ENCODE assay signal across 1 cellular context in the genomic region with DNA sequence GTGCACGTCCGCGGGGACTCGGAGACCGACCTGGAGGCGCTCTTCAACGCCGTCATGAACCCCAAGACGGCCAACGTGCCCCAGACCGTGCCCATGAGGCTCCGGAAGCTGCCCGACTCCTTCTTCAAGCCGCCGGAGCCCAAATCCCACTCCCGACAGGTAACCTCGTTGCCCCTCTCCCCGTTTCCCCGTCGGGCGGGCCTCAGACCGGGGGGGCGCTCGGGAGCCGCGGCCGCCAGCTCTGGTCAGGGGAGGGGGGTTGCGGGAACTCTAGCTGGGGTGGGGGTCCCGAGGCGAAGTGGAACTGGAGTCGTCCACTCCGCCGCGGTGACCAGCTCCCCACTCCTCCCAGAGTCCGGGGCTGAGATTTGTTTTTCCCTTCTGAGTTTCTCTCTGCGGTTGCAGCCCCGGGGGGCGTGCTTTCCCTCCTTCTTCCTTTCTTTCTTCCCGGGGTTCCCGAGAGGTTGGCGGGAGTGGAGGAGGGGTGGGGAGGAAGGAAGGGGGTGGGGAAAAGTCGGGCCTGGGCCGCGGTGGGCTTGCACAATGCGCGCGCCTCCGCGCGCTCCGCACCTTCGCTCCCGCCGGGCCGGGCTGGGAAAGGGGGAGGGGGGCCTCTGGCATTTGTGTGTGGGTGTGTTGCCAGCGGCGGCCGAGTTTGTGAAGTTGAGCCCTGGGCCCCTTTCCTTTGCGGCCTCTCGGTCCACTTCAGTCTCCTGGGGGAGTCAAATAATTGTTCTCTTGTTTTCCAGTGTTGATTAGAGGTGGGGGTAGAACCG.
TF ChIP-seq lines count a peak whose summit lies in the region.

No MANE protein-coding gene starts in this region.

TF ChIP-seq in WTC11, 78 proteins besides CTCF, POLR2A, EP300 and RAD21 (continued from another document):
- TF ChIP-seq, protein P1, sequence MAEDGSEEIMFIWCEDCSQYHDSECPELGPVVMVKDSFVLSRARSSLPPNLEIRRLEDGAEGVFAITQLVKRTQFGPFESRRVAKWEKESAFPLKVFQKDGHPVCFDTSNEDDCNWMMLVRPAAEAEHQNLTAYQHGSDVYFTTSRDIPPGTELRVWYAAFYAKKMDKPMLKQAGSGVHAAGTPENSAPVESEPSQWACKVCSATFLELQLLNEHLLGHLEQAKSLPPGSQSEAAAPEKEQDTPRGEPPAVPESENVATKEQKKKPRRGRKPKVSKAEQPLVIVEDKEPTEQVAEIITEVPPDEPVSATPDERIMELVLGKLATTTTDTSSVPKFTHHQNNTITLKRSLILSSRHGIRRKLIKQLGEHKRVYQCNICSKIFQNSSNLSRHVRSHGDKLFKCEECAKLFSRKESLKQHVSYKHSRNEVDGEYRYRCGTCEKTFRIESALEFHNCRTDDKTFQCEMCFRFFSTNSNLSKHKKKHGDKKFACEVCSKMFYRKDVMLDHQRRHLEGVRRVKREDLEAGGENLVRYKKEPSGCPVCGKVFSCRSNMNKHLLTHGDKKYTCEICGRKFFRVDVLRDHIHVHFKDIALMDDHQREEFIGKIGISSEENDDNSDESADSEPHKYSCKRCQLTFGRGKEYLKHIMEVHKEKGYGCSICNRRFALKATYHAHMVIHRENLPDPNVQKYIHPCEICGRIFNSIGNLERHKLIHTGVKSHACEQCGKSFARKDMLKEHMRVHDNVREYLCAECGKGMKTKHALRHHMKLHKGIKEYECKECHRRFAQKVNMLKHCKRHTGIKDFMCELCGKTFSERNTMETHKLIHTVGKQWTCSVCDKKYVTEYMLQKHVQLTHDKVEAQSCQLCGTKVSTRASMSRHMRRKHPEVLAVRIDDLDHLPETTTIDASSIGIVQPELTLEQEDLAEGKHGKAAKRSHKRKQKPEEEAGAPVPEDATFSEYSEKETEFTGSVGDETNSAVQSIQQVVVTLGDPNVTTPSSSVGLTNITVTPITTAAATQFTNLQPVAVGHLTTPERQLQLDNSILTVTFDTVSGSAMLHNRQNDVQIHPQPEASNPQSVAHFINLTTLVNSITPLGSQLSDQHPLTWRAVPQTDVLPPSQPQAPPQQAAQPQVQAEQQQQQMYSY (CRISPR knock-in tag; IDR thresholded peaks at IDR 0.05) = peak; percentile 59
- 0 out of 2 replicates have a peak, but pooled peaks have one; percentile 8 for TF ChIP-seq ZNF317 (CRISPR knock-in tag; IDR thresholded peaks at IDR 0.05; ENCODE audit: borderline replicate concordance, low read depth)
- no peak for TF ChIP-seq TP53 (CRISPR knock-in tag; IDR thresholded peaks at IDR 0.05)
- TF ChIP-seq, protein P2, sequence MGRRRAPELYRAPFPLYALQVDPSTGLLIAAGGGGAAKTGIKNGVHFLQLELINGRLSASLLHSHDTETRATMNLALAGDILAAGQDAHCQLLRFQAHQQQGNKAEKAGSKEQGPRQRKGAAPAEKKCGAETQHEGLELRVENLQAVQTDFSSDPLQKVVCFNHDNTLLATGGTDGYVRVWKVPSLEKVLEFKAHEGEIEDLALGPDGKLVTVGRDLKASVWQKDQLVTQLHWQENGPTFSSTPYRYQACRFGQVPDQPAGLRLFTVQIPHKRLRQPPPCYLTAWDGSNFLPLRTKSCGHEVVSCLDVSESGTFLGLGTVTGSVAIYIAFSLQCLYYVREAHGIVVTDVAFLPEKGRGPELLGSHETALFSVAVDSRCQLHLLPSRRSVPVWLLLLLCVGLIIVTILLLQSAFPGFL (CRISPR knock-in tag; IDR thresholded peaks at IDR 0.05; ENCODE audit: borderline replicate concordance) = no peak
- TF ChIP-seq, protein P3, sequence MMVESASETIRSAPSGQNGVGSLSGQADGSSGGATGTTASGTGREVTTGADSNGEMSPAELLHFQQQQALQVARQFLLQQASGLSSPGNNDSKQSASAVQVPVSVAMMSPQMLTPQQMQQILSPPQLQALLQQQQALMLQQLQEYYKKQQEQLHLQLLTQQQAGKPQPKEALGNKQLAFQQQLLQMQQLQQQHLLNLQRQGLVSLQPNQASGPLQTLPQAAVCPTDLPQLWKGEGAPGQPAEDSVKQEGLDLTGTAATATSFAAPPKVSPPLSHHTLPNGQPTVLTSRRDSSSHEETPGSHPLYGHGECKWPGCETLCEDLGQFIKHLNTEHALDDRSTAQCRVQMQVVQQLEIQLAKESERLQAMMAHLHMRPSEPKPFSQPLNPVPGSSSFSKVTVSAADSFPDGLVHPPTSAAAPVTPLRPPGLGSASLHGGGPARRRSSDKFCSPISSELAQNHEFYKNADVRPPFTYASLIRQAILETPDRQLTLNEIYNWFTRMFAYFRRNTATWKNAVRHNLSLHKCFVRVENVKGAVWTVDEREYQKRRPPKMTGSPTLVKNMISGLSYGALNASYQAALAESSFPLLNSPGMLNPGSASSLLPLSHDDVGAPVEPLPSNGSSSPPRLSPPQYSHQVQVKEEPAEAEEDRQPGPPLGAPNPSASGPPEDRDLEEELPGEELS (CRISPR knock-in tag; IDR thresholded peaks at IDR 0.05) = 0 out of 2 replicates have a peak, but pooled peaks have one; percentile 41
- TF ChIP-seq CREM (CRISPR knock-in tag; IDR thresholded peaks at IDR 0.05) = 0 out of 2 replicates have a peak, but pooled peaks have one; percentile 9
- TF ChIP-seq, protein P4, sequence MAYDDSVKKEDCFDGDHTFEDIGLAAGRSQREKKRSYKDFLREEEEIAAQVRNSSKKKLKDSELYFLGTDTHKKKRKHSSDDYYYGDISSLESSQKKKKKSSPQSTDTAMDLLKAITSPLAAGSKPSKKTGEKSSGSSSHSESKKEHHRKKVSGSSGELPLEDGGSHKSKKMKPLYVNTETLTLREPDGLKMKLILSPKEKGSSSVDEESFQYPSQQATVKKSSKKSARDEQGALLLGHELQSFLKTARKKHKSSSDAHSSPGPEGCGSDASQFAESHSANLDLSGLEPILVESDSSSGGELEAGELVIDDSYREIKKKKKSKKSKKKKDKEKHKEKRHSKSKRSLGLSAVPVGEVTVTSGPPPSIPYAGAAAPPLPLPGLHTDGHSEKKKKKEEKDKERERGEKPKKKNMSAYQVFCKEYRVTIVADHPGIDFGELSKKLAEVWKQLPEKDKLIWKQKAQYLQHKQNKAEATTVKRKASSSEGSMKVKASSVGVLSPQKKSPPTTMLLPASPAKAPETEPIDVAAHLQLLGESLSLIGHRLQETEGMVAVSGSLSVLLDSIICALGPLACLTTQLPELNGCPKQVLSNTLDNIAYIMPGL (CRISPR knock-in tag; IDR thresholded peaks at IDR 0.05) = 0 out of 2 replicates have a peak, but pooled peaks have one; percentile 61
- no peak for TF ChIP-seq TCF7 (CRISPR knock-in tag; IDR thresholded peaks at IDR 0.05; ENCODE audit: low read depth)
- TF ChIP-seq EMX1 (CRISPR knock-in tag; IDR thresholded peaks at IDR 0.05) = no peak
- TF ChIP-seq, protein P5, sequence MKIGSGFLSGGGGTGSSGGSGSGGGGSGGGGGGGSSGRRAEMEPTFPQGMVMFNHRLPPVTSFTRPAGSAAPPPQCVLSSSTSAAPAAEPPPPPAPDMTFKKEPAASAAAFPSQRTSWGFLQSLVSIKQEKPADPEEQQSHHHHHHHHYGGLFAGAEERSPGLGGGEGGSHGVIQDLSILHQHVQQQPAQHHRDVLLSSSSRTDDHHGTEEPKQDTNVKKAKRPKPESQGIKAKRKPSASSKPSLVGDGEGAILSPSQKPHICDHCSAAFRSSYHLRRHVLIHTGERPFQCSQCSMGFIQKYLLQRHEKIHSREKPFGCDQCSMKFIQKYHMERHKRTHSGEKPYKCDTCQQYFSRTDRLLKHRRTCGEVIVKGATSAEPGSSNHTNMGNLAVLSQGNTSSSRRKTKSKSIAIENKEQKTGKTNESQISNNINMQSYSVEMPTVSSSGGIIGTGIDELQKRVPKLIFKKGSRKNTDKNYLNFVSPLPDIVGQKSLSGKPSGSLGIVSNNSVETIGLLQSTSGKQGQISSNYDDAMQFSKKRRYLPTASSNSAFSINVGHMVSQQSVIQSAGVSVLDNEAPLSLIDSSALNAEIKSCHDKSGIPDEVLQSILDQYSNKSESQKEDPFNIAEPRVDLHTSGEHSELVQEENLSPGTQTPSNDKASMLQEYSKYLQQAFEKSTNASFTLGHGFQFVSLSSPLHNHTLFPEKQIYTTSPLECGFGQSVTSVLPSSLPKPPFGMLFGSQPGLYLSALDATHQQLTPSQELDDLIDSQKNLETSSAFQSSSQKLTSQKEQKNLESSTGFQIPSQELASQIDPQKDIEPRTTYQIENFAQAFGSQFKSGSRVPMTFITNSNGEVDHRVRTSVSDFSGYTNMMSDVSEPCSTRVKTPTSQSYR (CRISPR knock-in tag; IDR thresholded peaks at IDR 0.05) = 0 out of 2 replicates have a peak, but pooled peaks have one; percentile 58
- TF ChIP-seq, protein P6, sequence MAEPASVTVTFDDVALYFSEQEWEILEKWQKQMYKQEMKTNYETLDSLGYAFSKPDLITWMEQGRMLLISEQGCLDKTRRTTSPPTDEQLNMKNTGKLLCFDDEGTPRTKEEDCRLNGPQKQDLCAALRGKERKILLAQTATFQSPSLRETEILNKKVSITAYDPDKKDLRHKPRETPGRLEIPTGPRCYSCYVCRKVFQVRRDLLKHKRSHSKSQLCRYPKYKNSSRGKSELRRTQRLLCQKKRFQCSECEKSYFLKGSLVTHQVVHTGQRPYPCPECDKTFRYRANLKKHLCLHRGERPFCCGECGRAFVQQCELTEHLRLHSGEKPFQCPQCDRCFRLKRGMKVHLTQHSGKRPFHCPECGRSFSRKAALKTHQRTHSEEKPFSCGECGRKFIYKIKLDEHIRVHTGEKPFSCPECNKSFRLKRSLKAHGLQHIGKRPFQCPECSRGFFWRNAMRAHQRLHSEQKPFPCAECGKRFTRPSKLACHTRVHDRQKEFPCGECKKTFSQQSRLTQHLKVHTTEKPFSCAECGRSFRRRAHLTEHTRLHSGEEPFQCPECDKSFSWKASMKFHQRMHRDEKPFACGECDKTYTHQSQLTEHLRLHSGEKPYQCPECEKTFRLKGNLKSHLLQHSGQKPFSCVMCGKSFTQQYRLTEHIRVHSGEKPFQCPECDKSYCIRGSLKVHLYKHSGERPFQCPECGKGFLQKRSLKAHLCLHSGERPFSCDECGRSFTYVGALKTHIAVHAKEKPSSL (CRISPR knock-in tag; conservative IDR thresholded peaks at IDR 0.05) = no peak
